In genomic region chr10:69092959-69093850, GRCh38 we compare ENCODE assay signal across 7 cellular contexts. TPM values are rescaled to one million over a fixed set of nuclear protein-coding genes. Genes with fewer than 3 reads are reported as not detected.
DNase-seq lines count a peak whose midpoint lies in the region; ATAC-seq, FAIRE-seq and TF ChIP-seq lines count a peak whose summit lies in the region.

No MANE protein-coding gene starts in this region.

- peak overlapping the region; percentile 77 for H3K27ac Mint-ChIP-seq in activated T-helper 17 cell treated with anti-CD3 and anti-CD28 coated beads, Interleukin-2, amount 50 U/mL, for 72 hours
- H3K27ac Mint-ChIP-seq in osteocyte (ENCODE audit: unreplicated experiment) = peak overlapping the region; percentile 80

- H3K27me3 Mint-ChIP-seq in activated T-helper 17 cell treated with anti-CD3 and anti-CD28 coated beads, Interleukin-2, amount 50 U/mL, for 72 hours = no peaks in the 10 kb centered on the region
- no peaks in the 10 kb centered on the region for H3K27me3 Mint-ChIP-seq in osteocyte (ENCODE audit: unreplicated experiment)

- H3K27ac ChIP-seq in RWPE2 (ENCODE audit: poor library complexity, severe bottlenecking) (no peak overlapping the region), foreskin keratinocyte (no peak overlapping the region), tibial artery (peak overlapping the region in 1 of 2 donors; percentile 43)

- H3K4me1 Mint-ChIP-seq in activated T-helper 17 cell treated with anti-CD3 and anti-CD28 coated beads, Interleukin-2, amount 50 U/mL, for 72 hours = peaks cover 23% of the 10 kb centered on the region
- peaks cover 43% of the 10 kb centered on the region for H3K4me1 Mint-ChIP-seq in osteocyte (ENCODE audit: unreplicated experiment)

- TF ChIP-seq CTCF in RWPE2 (IDR thresholded peaks at IDR 0.05; ENCODE audit: poor library complexity, severe bottlenecking) (peak; percentile 91), foreskin keratinocyte (conservative IDR thresholded peaks at IDR 0.05) (peak; percentile 96), osteocyte (IDR thresholded peaks at IDR 0.05) (peak; percentile 87), tibial artery (IDR thresholded peaks at IDR 0.05) (peak; percentile 79 to 90)

- H3K36me3 ChIP-seq in RWPE2 (ENCODE audit: low read depth) = no peaks in the 10 kb centered on the region
- H3K36me3 ChIP-seq in tibial artery = no peaks in the 10 kb centered on the region

- no peak; the same call in 1 of the 2 replicates for TF ChIP-seq POLR2A in GM12892 (IDR thresholded peaks at IDR 0.05; ENCODE audit: low read depth, low read length)

- FAIRE-seq in GM12892 (lab: Jason Lieb, UNC) = peak; percentile 63

- H3K27me3 ChIP-seq in RWPE2 (ENCODE audit: insufficient read depth, poor library complexity, severe bottlenecking) = no peaks in the 10 kb centered on the region
- H3K27me3 ChIP-seq in foreskin keratinocyte = no peaks in the 10 kb centered on the region
- H3K27me3 ChIP-seq in tibial artery = no peaks in the 10 kb centered on the region

- DNase-seq in GM12892 (ENCODE audit: insufficient read length) (no peak), LoVo (ENCODE audit: low spot score) (peak; percentile 76), RWPE2 (ENCODE audit: low spot score) (no peak), foreskin keratinocyte (peak; percentile 49 to 76), osteocyte (ENCODE audit: extremely low spot score, unreplicated experiment) (peak; percentile 89), tibial artery (peak; percentile 82 to 86)

- ATAC-seq in RWPE2 (ENCODE audit: low read depth) (peak; percentile 89), foreskin keratinocyte (peak; percentile 79)
- ATAC-seq in activated T-helper 17 cell treated with anti-CD3 and anti-CD28 coated beads, Interleukin-2, amount 50 U/mL, for 72 hours (replicated peaks) = peak; percentile 24

- H3K4me1 ChIP-seq in RWPE2 (ENCODE audit: insufficient read depth, poor library complexity, severe bottlenecking) (peaks cover 4% of the 10 kb centered on the region), foreskin keratinocyte (no peaks in the 10 kb centered on the region), tibial artery (peaks cover 0 to 14% (median 0%) of the 10 kb centered on the region in 4 donors)

- H3K4me3 ChIP-seq in RWPE2 (ENCODE audit: severe bottlenecking) (no peak overlapping the region), tibial artery (no peak overlapping the region)

- intact Hi-C loops in tibial artery (cut with DNase I; ENCODE audit: low total_unique reads) = loop anchor here (5.0 to 10.0 kb wide), 2 partner anchors 86 to 108 kb away; partner anchors contain the start of gene KIFBP

- peaks cover 100% of the 10 kb centered on the region for H3K36me3 Mint-ChIP-seq in activated T-helper 17 cell treated with anti-CD3 and anti-CD28 coated beads, Interleukin-2, amount 50 U/mL, for 72 hours (ENCODE audit: low read depth)
- no peaks in the 10 kb centered on the region for H3K36me3 Mint-ChIP-seq in osteocyte (ENCODE audit: unreplicated experiment)

- H3K9me3 ChIP-seq in RWPE2 (ENCODE audit: severe bottlenecking) (no peaks in the 10 kb centered on the region), tibial artery (no peaks in the 10 kb centered on the region)

- H3K4me3 Mint-ChIP-seq in activated T-helper 17 cell treated with anti-CD3 and anti-CD28 coated beads, Interleukin-2, amount 50 U/mL, for 72 hours = peak overlapping the region; percentile 82
- H3K4me3 Mint-ChIP-seq in osteocyte (ENCODE audit: unreplicated experiment) = peak overlapping the region; percentile 10

- H3K9me3 Mint-ChIP-seq in activated T-helper 17 cell treated with anti-CD3 and anti-CD28 coated beads, Interleukin-2, amount 50 U/mL, for 72 hours = no peaks in the 10 kb centered on the region
- H3K9me3 Mint-ChIP-seq in osteocyte (ENCODE audit: unreplicated experiment) = no peaks in the 10 kb centered on the region

RNA-seq across cellular contexts. Expression of gene SRGN, which starts 5.3 kb away (rescaled TPM):
- polyA plus RNA-seq in GM12892 (2012; ENCODE audit: missing spikeins) = 2,084 TPM
- 100 to 1,000 TPM; 310 to 773 TPM for total RNA-seq in activated T-helper 17 cell treated with anti-CD3 and anti-CD28 coated beads, Interleukin-2, amount 50 U/mL, for 72 hours
- 0.10 and 0.11 TPM in 2 replicates for total RNA-seq in foreskin keratinocyte
- 0.10 and 0.13 TPM in 2 replicates for polyA plus RNA-seq in foreskin keratinocyte
- 30.0 and 35.9 TPM in 2 replicates for total RNA-seq in osteocyte

RNA-seq across cellular contexts. Expression of gene VPS26A, which starts 30.8 kb away (rescaled TPM):
- 33.9 TPM for polyA plus RNA-seq in GM12892 (2012; ENCODE audit: missing spikeins)
- total RNA-seq in activated T-helper 17 cell treated with anti-CD3 and anti-CD28 coated beads, Interleukin-2, amount 50 U/mL, for 72 hours = 10 to 100 TPM; 43.7 to 56.9 TPM
- 50.2 and 51.0 TPM in 2 replicates for total RNA-seq in foreskin keratinocyte
- 30.8 and 37.9 TPM in 2 replicates for polyA plus RNA-seq in foreskin keratinocyte
- total RNA-seq in osteocyte = 59.4 and 62.2 TPM in 2 replicates

Comparison
In these comparisons a context has a peak if more than half of its experiments do, and no peak if none do; other contexts are left out.
1. DNase-seq: peak in LoVo (single experiment), foreskin keratinocyte (2 of 2), osteocyte (single experiment) and tibial artery (2 of 2); none in GM12892 (single experiment) and RWPE2 (single experiment).
2. ATAC-seq: peak in every context shown above with its lines; median percentile 89 in RWPE2; 79 in foreskin keratinocyte; 24 in activated T-helper 17 cell treated with anti-CD3 and anti-CD28 coated beads, Interleukin-2, amount 50 U/mL, for 72 hours.
3. RNA of gene SRGN, which starts 5.3 kb away (total RNA-seq): 310 to 773 TPM in activated T-helper 17 cell treated with anti-CD3 and anti-CD28 coated beads, Interleukin-2, amount 50 U/mL, for 72 hours and 30.0 to 35.9 TPM in osteocyte; 0.10 to 0.11 TPM in foreskin keratinocyte; every median in the first group is over 10 times any median in the second.
4. Peak in every context shown above with its lines, with median percentiles within 50 percentile points of each other: CTCF ChIP-seq.